ENCODE assay signal across 8 cellular contexts in the genomic region with DNA sequence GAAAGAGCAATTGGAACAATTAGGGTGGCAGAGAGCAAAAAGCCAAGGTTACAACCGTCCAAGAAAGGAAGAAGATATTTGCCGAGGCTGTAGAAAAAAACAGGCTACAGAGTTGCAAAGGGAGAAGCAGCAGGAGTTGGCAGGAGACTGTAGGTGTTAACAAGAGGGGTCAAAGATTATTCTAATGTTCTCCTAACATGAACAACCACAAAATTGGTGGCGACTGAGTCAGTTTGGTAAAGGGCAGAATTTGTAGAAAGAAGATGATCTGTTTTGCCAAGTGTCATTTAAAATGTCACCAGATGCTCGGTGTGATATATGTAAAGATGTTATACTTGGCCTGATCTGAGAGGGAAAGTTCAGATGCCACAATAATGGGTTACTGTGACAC. TPM values are rescaled to one million over a fixed set of nuclear protein-coding genes. Genes with fewer than 3 reads are reported as not detected.
A peak's percentile ranks its signal among the peaks of the same experiment; 100 is the strongest.
DNase-seq lines count a peak whose midpoint lies in the region; ATAC-seq and TF ChIP-seq lines count a peak whose summit lies in the region.

No MANE protein-coding gene starts in this region.

- H3K27me3 ChIP-seq in RWPE2 (ENCODE audit: insufficient read depth, poor library complexity, severe bottlenecking) = no peaks in the 10 kb centered on the region
- no peaks in the 10 kb centered on the region for H3K27me3 ChIP-seq in sigmoid colon

- intact Hi-C loops in sigmoid colon (cut with DNase I) = no loop called here

- peak overlapping the region; percentile 75 for H3K27ac ChIP-seq in RWPE2 (ENCODE audit: poor library complexity, severe bottlenecking)
- H3K27ac ChIP-seq in sigmoid colon = peak overlapping the region; percentile 85 to 93 (median 88)

- no peak for TF ChIP-seq EP300 in sigmoid colon (IDR thresholded peaks at IDR 0.05)

- ATAC-seq in RWPE2 (ENCODE audit: low read depth) (no peak), GM18520 (IDR thresholded peaks at IDR 0.05; ENCODE audit: unreplicated experiment) (no peak)

- H3K4me3 ChIP-seq in GM12875 (ENCODE audit: low read depth, low read length) (peak overlapping the region; percentile 82), RWPE2 (ENCODE audit: severe bottlenecking) (peak overlapping the region; percentile 61), fibroblast of mammary gland (ENCODE audit: control insufficient read depth, low read depth, low read length) (peak overlapping the region; percentile 12), sigmoid colon (peak overlapping the region; percentile 70 to 84 (median 82))

- TF ChIP-seq CTCF in GM12875 (IDR thresholded peaks at IDR 0.05; ENCODE audit: borderline replicate concordance, insufficient read depth, low read depth, low read length) (no peak), RWPE2 (IDR thresholded peaks at IDR 0.05; ENCODE audit: poor library complexity, severe bottlenecking) (no peak), fibroblast of mammary gland (conservative IDR thresholded peaks at IDR 0.05; ENCODE audit: control insufficient read depth, insufficient read depth, low read depth, low read length) (no peak), sigmoid colon (IDR thresholded peaks at IDR 0.05) (no peak)

- no peaks in the 10 kb centered on the region; the same call in 1 of the 2 replicates for H3K36me3 ChIP-seq in RWPE2 (ENCODE audit: low read depth)
- no peaks in the 10 kb centered on the region for H3K36me3 ChIP-seq in sigmoid colon

- H3K9me3 ChIP-seq in RWPE2 (ENCODE audit: severe bottlenecking) = no peaks in the 10 kb centered on the region
- H3K9me3 ChIP-seq in sigmoid colon = no peaks in the 10 kb centered on the region

- DNase-seq in RWPE2 (ENCODE audit: low spot score) (no peak), fibroblast of mammary gland (ENCODE audit: low read depth) (no peak), sigmoid colon (no peak), 8988T (no peak), dermis blood vessel endothelial cell (no peak)
- DNase-seq in stimulated activated CD4-positive, alpha-beta T cell treated with anti-CD3 and anti-CD28 coated beads, Interleukin-2, amount 100 ng/mL, for 48 hours = no peak

- H3K4me1 ChIP-seq in RWPE2 (ENCODE audit: insufficient read depth, poor library complexity, severe bottlenecking) = peaks cover 18% of the 10 kb centered on the region
- peaks cover 0 to 73% (median 58%) of the 10 kb centered on the region in 4 donors for H3K4me1 ChIP-seq in sigmoid colon

- 5 to 22% methylated on average over 4 of the region's 4 CpGs for WGBS in sigmoid colon, 2 donors

- no peak for TF ChIP-seq POLR2A in sigmoid colon (IDR thresholded peaks at IDR 0.05)

RNA-seq across cellular contexts. Expression of a gene that starts 0.4 kb away (rescaled TPM):
- total RNA-seq in sigmoid colon (10 to 100 TPM; 16.7 to 33.9 (median 27.7) TPM), dermis blood vessel endothelial cell (6.0 and 8.7 TPM in 2 replicates)
- 10 to 100 TPM; 15.5 to 18.7 (median 18.6) TPM for polyA plus RNA-seq in sigmoid colon

RNA-seq across cellular contexts. Expression of a gene that starts 1.1 kb away (rescaled TPM):
- total RNA-seq in sigmoid colon (10 to 100 TPM; 21.7 to 51.8 (median 27.0) TPM), dermis blood vessel endothelial cell (10.0 and 15.0 TPM in 2 replicates)
- polyA plus RNA-seq in sigmoid colon = 10 to 100 TPM; 15.6 to 26.4 (median 22.1) TPM

RNA-seq across cellular contexts. Expression of a gene that starts 25.8 kb away (rescaled TPM):
- total RNA-seq in sigmoid colon (under 1 TPM in 1 of 4 donors, not detected in 3; 0.36 TPM), dermis blood vessel endothelial cell (not detected in 2 replicates)
- under 1 TPM in 2 of 3 donors, not detected in 1; 0.45 to 0.60 TPM for polyA plus RNA-seq in sigmoid colon

RNA-seq across cellular contexts. Expression of a gene that starts 28.5 kb away (rescaled TPM):
- under 1 TPM in 2 of 4 donors, not detected in 2; 0.28 to 0.36 TPM for total RNA-seq in sigmoid colon
- polyA plus RNA-seq in sigmoid colon = under 1 TPM in 1 of 3 donors, not detected in 2; 0.47 TPM
- total RNA-seq in dermis blood vessel endothelial cell = 0.17 and 0.33 TPM in 2 replicates

RNA-seq across cellular contexts. Expression of a gene that starts 33.2 kb away (rescaled TPM):
- total RNA-seq in sigmoid colon (100 to 1,000 TPM in 1 of 4 donors, 10 to 100 TPM in 3; 68.7 to 103 (median 79.1) TPM), dermis blood vessel endothelial cell (71.6 and 96.6 TPM in 2 replicates)
- 100 to 1,000 TPM in 1 of 3 donors, 10 to 100 TPM in 2; 50.6 to 115 (median 97.8) TPM for polyA plus RNA-seq in sigmoid colon

Comparison
In these comparisons a context has a peak if more than half of its experiments do, and no peak if none do; other contexts are left out.
1. H3K4me3 ChIP-seq: peak in every context shown above with its lines; median percentile 82 in GM12875; 82 in sigmoid colon; 61 in RWPE2; 12 in fibroblast of mammary gland.